In the genomic region with DNA sequence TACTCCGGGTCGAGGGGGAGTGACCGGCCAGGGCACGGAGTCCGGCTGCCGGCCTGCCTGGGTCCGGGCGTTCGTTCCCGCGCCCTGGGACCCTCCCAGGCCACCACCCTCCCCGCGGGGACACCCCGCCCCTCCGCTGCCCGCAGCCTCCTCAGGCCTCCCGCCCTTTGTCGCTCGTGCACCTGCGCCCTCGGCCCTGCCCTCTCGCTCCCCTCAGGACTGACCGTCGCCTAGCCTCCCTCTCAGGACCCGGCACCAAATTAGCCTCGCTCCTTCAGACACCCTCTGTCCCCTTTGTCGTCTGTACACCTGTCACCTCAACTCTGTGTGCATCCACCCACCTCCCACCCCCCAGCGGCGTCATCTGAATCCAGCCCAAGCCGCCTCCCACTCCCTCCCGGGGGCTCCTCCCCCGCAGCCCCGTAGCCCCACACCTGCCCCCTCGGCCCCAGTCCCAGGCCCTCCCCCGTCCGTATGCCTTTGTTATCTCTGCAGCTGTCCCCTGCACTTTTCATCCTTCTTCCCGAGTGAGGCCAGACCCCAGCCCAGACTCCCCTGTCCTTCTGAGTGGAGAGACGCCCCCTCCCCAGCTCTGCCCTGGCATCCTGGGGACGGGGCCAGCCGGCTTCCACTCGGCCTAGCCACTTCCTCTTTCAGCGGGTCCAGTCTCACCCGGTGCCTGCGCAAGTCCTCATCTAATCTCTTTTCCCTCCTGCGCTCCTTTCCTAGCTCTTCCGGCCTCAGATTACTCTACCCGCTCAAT, we compare ENCODE assay signal across 8 cellular contexts.
DNase-seq lines count a peak whose midpoint lies in the region; ATAC-seq and TF ChIP-seq lines count a peak whose summit lies in the region.

No MANE protein-coding gene starts in this region.

- peak overlapping the region; percentile 97 for H3K4me2 ChIP-seq in OCI-LY3 (ENCODE audit: low read length)

- DNase-seq in AML-193 (lab: John Stamatoyannopoulos, UW) (peak; percentile 35 to 47), glomerular visceral epithelial cell (ENCODE audit: extremely low spot score) (peak; percentile 10), retina (peak; percentile 65), HK-2 (ENCODE audit: unreplicated experiment) (no peak)
- DNase-seq in activated T-helper 9 cell treated with anti-CD3 and anti-CD28 coated beads, Interleukin-2, amount 50 U/mL, for 16 hours (ENCODE audit: low read depth) = peak; percentile 35

- H3K36me3 ChIP-seq in OCI-LY3 (replicated peaks; ENCODE audit: low read depth, low read length) = peaks cover 16% of the 10 kb centered on the region

- H2AFZ ChIP-seq in OCI-LY3 (ENCODE audit: low read depth, low read length) = peak overlapping the region; percentile 19; the same call in 1 of the 2 replicates

- H3K9ac ChIP-seq in OCI-LY3 (ENCODE audit: low read length) = peak overlapping the region; percentile 68

- H3K4me3 ChIP-seq in OCI-LY3 (ENCODE audit: low read length) = peak overlapping the region; percentile 76

- H3K4me1 ChIP-seq in OCI-LY3 (ENCODE audit: low read length) = peaks cover 11% of the 10 kb centered on the region

- 0 out of 2 replicates have a peak overlapping the region, but pooled peaks have one; percentile 0 for H3K27ac ChIP-seq in OCI-LY3 (ENCODE audit: low read length)

- no peaks in the 10 kb centered on the region for H3K79me2 ChIP-seq in OCI-LY3 (ENCODE audit: low read length)

- H3K27me3 ChIP-seq in OCI-LY3 (ENCODE audit: low read depth, low read length) = peaks cover 10% of the 10 kb centered on the region; the same call in 1 of the 2 replicates

- ATAC-seq in GM19395 (IDR thresholded peaks at IDR 0.05; ENCODE audit: unreplicated experiment) (peak; percentile 30), HG03571 (IDR thresholded peaks at IDR 0.05; ENCODE audit: unreplicated experiment) (peak; percentile 17)

- no peak for TF ChIP-seq CTCF in OCI-LY3 (IDR thresholded peaks at IDR 0.05; ENCODE audit: low read depth, low read length)

- H4K20me1 ChIP-seq in OCI-LY3 (ENCODE audit: insufficient read depth, low read length) = no peaks in the 10 kb centered on the region

- no peaks in the 10 kb centered on the region for H3K9me3 ChIP-seq in OCI-LY3 (ENCODE audit: insufficient read depth, low read length)
